Comparison of ENCODE assay signal across 25 cellular contexts in the genomic region with DNA sequence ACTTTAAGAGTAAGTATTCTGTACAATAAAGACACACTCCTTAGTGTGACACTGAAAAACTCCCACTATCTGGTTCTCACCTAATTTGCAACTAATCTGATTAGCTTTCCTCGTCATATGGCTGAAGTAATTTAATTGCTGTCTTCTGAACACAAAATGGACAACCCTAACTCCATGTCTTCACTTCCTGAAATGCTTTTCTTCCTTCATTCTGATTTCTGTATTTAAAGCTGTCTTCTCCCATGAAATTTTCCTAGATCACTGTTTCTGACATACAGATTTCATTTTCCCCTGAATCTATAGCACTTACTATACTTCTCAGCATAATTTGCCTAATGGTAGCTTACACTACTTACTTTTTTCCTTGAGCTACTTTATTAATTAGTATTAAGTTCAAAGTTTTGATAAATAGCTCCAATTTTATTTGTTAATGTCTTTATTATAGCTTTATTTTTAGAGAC. TPM values are rescaled to one million over a fixed set of nuclear protein-coding genes. Genes with fewer than 3 reads are reported as not detected.
DNase-seq lines count a peak whose midpoint lies in the region; TF ChIP-seq lines count a peak whose summit lies in the region.
"Had no signal": no experiment of that assay in that cellular context is flagged by ENCODE, and none has a peak within 500 bp of the region (broad histone marks: within the 10 kb centered on the region; RNA-seq: fewer than 3 reads in every experiment).

No MANE protein-coding gene starts in this region.

- peaks cover 47% of the 10 kb centered on the region for H3K4me1 ChIP-seq in OCI-LY7 (ENCODE audit: insufficient read depth, low read length, poor library complexity, severe bottlenecking)
- H3K4me1 ChIP-seq in stomach: peaks cover 21 to 63% (median 46%) of the 10 kb centered on the region in 4 donors
- H3K4me1 ChIP-seq: neural progenitor cell, prostate gland, SJSA1 had no signal

- H3K27me3 Mint-ChIP-seq in activated naive CD4-positive, alpha-beta T cell treated with anti-CD3 and anti-CD28 coated beads, Interleukin-2, amount 50 U/mL, for 24 hours: no peaks in the 10 kb centered on the region
- H3K27me3 Mint-ChIP-seq in dendritic cell treated with granulocyte-macrophage colony-stimulating factor and Interleukin-4, amounts not matched to agents 40 ng/mL and 50 ng/mL, for 4 days: no peaks in the 10 kb centered on the region
- H3K27me3 Mint-ChIP-seq: B cell had no signal

- peaks cover 14% of the 10 kb centered on the region for H3K36me3 Mint-ChIP-seq in activated naive CD4-positive, alpha-beta T cell treated with anti-CD3 and anti-CD28 coated beads, Interleukin-2, amount 50 U/mL, for 24 hours
- H3K36me3 Mint-ChIP-seq in dendritic cell treated with granulocyte-macrophage colony-stimulating factor and Interleukin-4, amounts not matched to agents 40 ng/mL and 50 ng/mL, for 4 days (ENCODE audit: low read depth): peaks cover 27% of the 10 kb centered on the region

- TF ChIP-seq POLR2A in stomach (IDR thresholded peaks at IDR 0.05): no peak

- BruUV-seq in OCI-LY7 (replicated peaks; lab: Mats Ljungman, UMichigan): no TSS peak

- CTCF ChIA-PET in OCI-LY7 (lab: Charles Lee; ENCODE audit: unreplicated experiment): no interaction called here

- intact Hi-C loops in OCI-LY7 (cut with micrococcal nuclease; ENCODE audit: unreplicated experiment): loop anchor here (2.0 kb wide), 1 partner anchor 83 kb away; a partner anchor contains a TSS
- intact Hi-C loops in dendritic cell treated with granulocyte-macrophage colony-stimulating factor and Interleukin-4, amounts not matched to agents 40 ng/mL and 50 ng/mL, for 4 days (cut with micrococcal nuclease): loop anchor here (5.0 kb wide), 1 partner anchor 205 kb away; a partner anchor contains a TSS
- intact Hi-C loops in stomach (cut with DNase I; ENCODE audit: low total_unique reads): no loop called here

- H3K4me3 Mint-ChIP-seq in activated naive CD4-positive, alpha-beta T cell treated with anti-CD3 and anti-CD28 coated beads, Interleukin-2, amount 50 U/mL, for 24 hours: no peak overlapping the region
- H3K4me3 Mint-ChIP-seq in dendritic cell treated with granulocyte-macrophage colony-stimulating factor and Interleukin-4, amounts not matched to agents 40 ng/mL and 50 ng/mL, for 4 days: peak overlapping the region; percentile 27
- H3K4me3 Mint-ChIP-seq: B cell, neural progenitor cell had no signal

- H3K27ac ChIP-seq in OCI-LY7 (ENCODE audit: low read depth, low read length, poor library complexity, severe bottlenecking): no peak overlapping the region
- H3K27ac ChIP-seq in stomach: peak overlapping the region in 3 of 5 donors; percentile 12 to 98 (median 76)
- H3K27ac ChIP-seq: neural progenitor cell, prostate gland, SJSA1 had no signal

- peaks cover 30% of the 10 kb centered on the region; the same call in 1 of the 2 replicates for H3K79me2 ChIP-seq in OCI-LY7 (ENCODE audit: insufficient read depth, low read depth, low read length)

- H3K4me3 ChIP-seq in OCI-LY7 (ENCODE audit: low read depth, low read length, poor library complexity, severe bottlenecking) (no peak overlapping the region), stomach (no peak overlapping the region)
- H3K4me3 ChIP-seq: HAP-1, neural progenitor cell, prostate gland, SJSA1, upper lobe of left lung had no signal

- no peaks in the 10 kb centered on the region for H3K27me3 ChIP-seq in stomach
- H3K27me3 ChIP-seq: neural progenitor cell, SJSA1, upper lobe of left lung had no signal

- TF ChIP-seq CTCF in OCI-LY7 (conservative IDR thresholded peaks at IDR 0.05; ENCODE audit: low read length) (no peak), stomach (IDR thresholded peaks at IDR 0.05) (no peak)

- DNase-seq in activated naive CD4-positive, alpha-beta T cell (lab: John Stamatoyannopoulos, UW): no peak
- DNase-seq in OCI-LY7 (ENCODE audit: low spot score): no peak
- no peak for DNase-seq in stomach
- no peak for DNase-seq in ACHN
- no peak for DNase-seq in RPMI8226
- no peak for DNase-seq in NCI-H2029 (lab: John Stamatoyannopoulos, UW)
- DNase-seq: 8988T; activated CD4-positive, alpha-beta T cell treated with anti-CD3 and anti-CD28 coated beads for 4 hours; activated naive CD4-positive, alpha-beta T cell treated with anti-CD3 and anti-CD28 coated beads, Interleukin-2, amount 50 U/mL, for 16 hours; activated T-cell treated with anti-CD3 and anti-CD28 coated beads, Interleukin-2, amount 50 U/mL, for 48 hours; aorta; Caco-2; caudate nucleus; NCI-H1417; NCI-H510A; substantia nigra; upper lobe of left lung had no signal

- no peaks in the 10 kb centered on the region for H4K20me1 ChIP-seq in OCI-LY7 (ENCODE audit: insufficient read depth, low read length)

- H3K4me1 Mint-ChIP-seq in activated naive CD4-positive, alpha-beta T cell treated with anti-CD3 and anti-CD28 coated beads, Interleukin-2, amount 50 U/mL, for 24 hours: peaks cover 42% of the 10 kb centered on the region
- peaks cover 46% of the 10 kb centered on the region for H3K4me1 Mint-ChIP-seq in dendritic cell treated with granulocyte-macrophage colony-stimulating factor and Interleukin-4, amounts not matched to agents 40 ng/mL and 50 ng/mL, for 4 days (ENCODE audit: low read depth)

- H3K36me3 ChIP-seq in OCI-LY7 (ENCODE audit: insufficient read depth, low read length) (0 out of 2 replicates have a peak, but pooled peaks cover 2% of the 10 kb centered on the region), stomach (peaks cover 0 to 12% (median 11%) of the 10 kb centered on the region in 4 donors)
- H3K36me3 ChIP-seq: HAP-1, neural progenitor cell, prostate gland, SJSA1, upper lobe of left lung had no signal

- no peaks in the 10 kb centered on the region for H3K9me3 Mint-ChIP-seq in activated naive CD4-positive, alpha-beta T cell treated with anti-CD3 and anti-CD28 coated beads, Interleukin-2, amount 50 U/mL, for 24 hours
- H3K9me3 Mint-ChIP-seq in dendritic cell treated with granulocyte-macrophage colony-stimulating factor and Interleukin-4, amounts not matched to agents 40 ng/mL and 50 ng/mL, for 4 days: peaks cover 7% of the 10 kb centered on the region

- TF ChIP-seq EP300 in stomach (IDR thresholded peaks at IDR 0.05): no peak

- H3K9me3 ChIP-seq in OCI-LY7 (ENCODE audit: low read length) (no peaks in the 10 kb centered on the region), stomach (no peaks in the 10 kb centered on the region)
- H3K9me3 ChIP-seq: Caco-2, prostate gland, SJSA1, upper lobe of left lung had no signal

- no peak overlapping the region for H2AFZ ChIP-seq in OCI-LY7 (ENCODE audit: low read length)
- H2AFZ ChIP-seq: neural progenitor cell had no signal

- WGBS in stomach, 5 donors: 51 to 87% (median 66%) methylated on average over 1 of the region's 1 CpG

- H3K27ac Mint-ChIP-seq in activated naive CD4-positive, alpha-beta T cell treated with anti-CD3 and anti-CD28 coated beads, Interleukin-2, amount 50 U/mL, for 24 hours: peak overlapping the region; percentile 47
- peak overlapping the region; percentile 82 for H3K27ac Mint-ChIP-seq in dendritic cell treated with granulocyte-macrophage colony-stimulating factor and Interleukin-4, amounts not matched to agents 40 ng/mL and 50 ng/mL, for 4 days
- H3K27ac Mint-ChIP-seq: B cell, neural progenitor cell had no signal

- no peaks in the 10 kb centered on the region for H3K9me2 ChIP-seq in OCI-LY7 (ENCODE audit: insufficient read depth, low read length)

- POLR2A ChIA-PET in OCI-LY7 (lab: Charles Lee): interaction anchor here (0.6 to 2.0 kb wide), 7 partner anchors 11 to 447 kb away, joined by 3 to 14 read pairs (median 3); a partner anchor contains a TSS

- in situ Hi-C loops in ACHN (cut with HindIII; ENCODE audit: low pct_ligation_motif_present, low pct_unique_long_range_greater_than_20kb, low sequenced_read_pairs): no loop called here

- H3K4me2 ChIP-seq in OCI-LY7 (ENCODE audit: low read length): 0 out of 2 replicates have a peak overlapping the region, but pooled peaks have one; percentile 79
- H3K4me2 ChIP-seq: neural progenitor cell had no signal

RNA-seq across cellular contexts. Expression of a gene that starts 6.3 kb away (rescaled TPM):
- 9.2 and 9.8 TPM in 2 replicates for total RNA-seq in OCI-LY7 (2014; rRNA removed; shearing (Covaris generic))
- total RNA-seq in OCI-LY7 (2022) (26.0 and 32.6 TPM in 2 replicates), stomach (100 to 1,000 TPM in 1 of 5 donors, 10 to 100 TPM in 4; 15.9 to 119 (median 54.6) TPM)
- 10 to 100 TPM; 15.1 to 17.3 (median 17.1) TPM for polyA plus RNA-seq in stomach

RNA-seq across cellular contexts. Expression of a gene that starts 6.5 kb away (rescaled TPM):
- total RNA-seq in OCI-LY7 (2014; rRNA removed; shearing (Covaris generic)): 0.51 and 1.3 TPM in 2 replicates
- total RNA-seq in OCI-LY7 (2022): 2.1 and 3.1 TPM in 2 replicates
- total RNA-seq in stomach: 1 to 10 TPM in 3 of 5 donors, not detected in 2; 1.1 to 3.6 (median 2.8) TPM
- polyA plus RNA-seq in stomach: 10 to 100 TPM in 2 of 3 donors, 1 to 10 TPM in 1; 7.4 to 15.2 (median 12.2) TPM
- total RNA-seq: SJSA1; T-helper 1 cell treated with Interleukin-12 subunit alpha and Interleukin-12 subunit beta and Interleukin-4 antibody, amounts not matched to agents 30 ng/mL and 1 ng/mL, for 36 hours had no signal
